15 cellular contexts compared by ENCODE assay signal in genomic region chr5:151432210-151432609, GRCh38. TPM values are rescaled to one million over a fixed set of nuclear protein-coding genes. Genes with fewer than 3 reads are reported as not detected.
A peak's percentile ranks its signal among the peaks of the same experiment; 100 is the strongest.
DNase-seq lines count a peak whose midpoint lies in the region; ATAC-seq and TF ChIP-seq lines count a peak whose summit lies in the region.
"Had no signal": no experiment of that assay in that cellular context is flagged by ENCODE, and none has a peak within 500 bp of the region (broad histone marks: within the 10 kb centered on the region; RNA-seq: fewer than 3 reads in every experiment).

No MANE protein-coding gene starts in this region.

- WGBS in endodermal cell (ENCODE audit: insufficient coverage in 1 of 2, insufficient read length in 1 of 2), 2 experiments: 97 to 100% methylated on average over 2 to 3 of the region's 3 CpGs

- H3K27ac Mint-ChIP-seq in endodermal cell: no peak overlapping the region
- H3K27ac Mint-ChIP-seq: CD4-positive, CD25-positive, alpha-beta regulatory T cell; HFFc6 had no signal

- H3K4me1 Mint-ChIP-seq in endodermal cell: peaks cover 6% of the 10 kb centered on the region
- H3K4me1 Mint-ChIP-seq: CD4-positive, CD25-positive, alpha-beta regulatory T cell had no signal

- in situ Hi-C loops in gastrocnemius medialis (cut with MboI; ENCODE audit: low sequenced_read_pairs in 4 of 4): loop anchor here in 1 of 4 donors (10.0 kb wide), 1 partner anchor 213 kb away; no protein-coding TSS in a partner anchor

- no peak for TF ChIP-seq POLR2A in gastrocnemius medialis (IDR thresholded peaks at IDR 0.05)

- no peaks in the 10 kb centered on the region for H3K9me3 Mint-ChIP-seq in endodermal cell
- H3K9me3 Mint-ChIP-seq: HFFc6 had no signal

- H3K36me3 Mint-ChIP-seq in endodermal cell (ENCODE audit: low read depth): no peaks in the 10 kb centered on the region
- H3K36me3 Mint-ChIP-seq: CD4-positive, CD25-positive, alpha-beta regulatory T cell had no signal

- no peaks in the 10 kb centered on the region for H3K27me3 ChIP-seq in H7 (ENCODE audit: control insufficient read depth, insufficient read depth, low read length)
- H3K27me3 ChIP-seq in endodermal cell (ENCODE audit: control insufficient read depth, insufficient read depth, low read length, poor library complexity, severe bottlenecking): no peaks in the 10 kb centered on the region
- no peaks in the 10 kb centered on the region for H3K27me3 ChIP-seq in gastrocnemius medialis
- peaks cover 27% of the 10 kb centered on the region for H3K27me3 ChIP-seq in foreskin keratinocyte
- H3K27me3 ChIP-seq: BLaER1 treated with 17β-estradiol and CSF1 and Interleukin-3, amounts not matched to agents 10 nM and 100 nM had no signal

- H3K4me3 Mint-ChIP-seq in endodermal cell: no peak overlapping the region
- H3K4me3 Mint-ChIP-seq: CD4-positive, CD25-positive, alpha-beta regulatory T cell; HFFc6 had no signal

- peak; percentile 28 for DNase-seq in H7
- DNase-seq in NCI-H82 treated with DMSO at 0.1 percent for 48 hours (lab: John Stamatoyannopoulos, UW; ENCODE audit: unreplicated experiment): peak; percentile 79
- DNase-seq in endodermal cell: no peak
- DNase-seq in gastrocnemius medialis: no peak
- DNase-seq in activated CD4-positive, alpha-beta T cell treated with anti-CD3 and anti-CD28 coated beads for 4 hours: no peak
- no peak for DNase-seq in foreskin keratinocyte
- no peak for DNase-seq in hippocampal formation (lab: John Stamatoyannopoulos, UW)
- DNase-seq: ACHN; Calu3; CD4-positive, CD25-positive, alpha-beta regulatory T cell; DMS 273 treated with DMSO at 0.1 percent for 48 hours; HFFc6 had no signal

- TF ChIP-seq CTCF in endodermal cell (conservative IDR thresholded peaks at IDR 0.05) (peak; percentile 55), gastrocnemius medialis (IDR thresholded peaks at IDR 0.05 in 4 of 5, conservative IDR thresholded peaks at IDR 0.05 in 1 of 5) (no peak), foreskin keratinocyte (conservative IDR thresholded peaks at IDR 0.05) (no peak)

- ATAC-seq in gastrocnemius medialis: no peak
- no peak for ATAC-seq in foreskin keratinocyte

- no peak overlapping the region for H3K9ac ChIP-seq in endodermal cell (ENCODE audit: extremely low read depth, low read length, poor library complexity, severe bottlenecking)
- H3K9ac ChIP-seq: BLaER1 treated with 17β-estradiol and CSF1 and Interleukin-3, amounts not matched to agents 10 nM and 100 nM had no signal

- intact Hi-C loops in gastrocnemius medialis (cut with DNase I; ENCODE audit: low total_unique reads): loop anchor here (5.0 kb wide), 1 partner anchor 85 kb away; the partner anchor contains the start of gene SLC36A2

- no peak overlapping the region for H3K4me3 ChIP-seq in H7 (ENCODE audit: insufficient read depth, low read depth, low read length)
- H3K4me3 ChIP-seq in endodermal cell (ENCODE audit: low read length): no peak overlapping the region
- peak overlapping the region in 1 of 4 donors; percentile 18 for H3K4me3 ChIP-seq in gastrocnemius medialis
- H3K4me3 ChIP-seq: BLaER1 treated with 17β-estradiol and CSF1 and Interleukin-3, amounts not matched to agents 10 nM and 100 nM; HAP-1 had no signal

- H3K36me3 ChIP-seq in H7 (replicated peaks; ENCODE audit: control insufficient read depth, insufficient read depth, low read length) (no peaks in the 10 kb centered on the region), endodermal cell (ENCODE audit: control insufficient read depth, insufficient read depth, low read length) (no peaks in the 10 kb centered on the region), gastrocnemius medialis (no peaks in the 10 kb centered on the region)
- H3K36me3 ChIP-seq: BLaER1 treated with 17β-estradiol and CSF1 and Interleukin-3, amounts not matched to agents 10 nM and 100 nM; HAP-1 had no signal

- H3K27me3 Mint-ChIP-seq in endodermal cell (ENCODE audit: insufficient read depth): no peaks in the 10 kb centered on the region

- no peak overlapping the region for H3K27ac ChIP-seq in endodermal cell (ENCODE audit: low read depth, low read length)
- peak overlapping the region; percentile 77 to 87 (median 84) for H3K27ac ChIP-seq in gastrocnemius medialis
- H3K27ac ChIP-seq in foreskin keratinocyte: no peak overlapping the region
- H3K27ac ChIP-seq: BLaER1 treated with 17β-estradiol and CSF1 and Interleukin-3, amounts not matched to agents 10 nM and 100 nM; HL-60 had no signal

- H3K4me1 ChIP-seq in endodermal cell (ENCODE audit: control insufficient read depth, insufficient read depth, low read length) (no peaks in the 10 kb centered on the region), gastrocnemius medialis (peaks cover 32 to 37% of the 10 kb centered on the region in 2 donors), foreskin keratinocyte (no peaks in the 10 kb centered on the region)
- H3K4me1 ChIP-seq: BLaER1 treated with 17β-estradiol and CSF1 and Interleukin-3, amounts not matched to agents 10 nM and 100 nM; HAP-1 had no signal

- H3K9me3 ChIP-seq in endodermal cell (ENCODE audit: control insufficient read depth, low read length): peaks cover 9% of the 10 kb centered on the region
- no peaks in the 10 kb centered on the region for H3K9me3 ChIP-seq in gastrocnemius medialis
- H3K9me3 ChIP-seq: BLaER1 treated with 17β-estradiol and CSF1 and Interleukin-3, amounts not matched to agents 10 nM and 100 nM; HAP-1 had no signal

RNA-seq across cellular contexts. Expression of gene SLC36A1, which starts 15.2 kb away (rescaled TPM):
- total RNA-seq in H7 (2014; rRNA removed; shearing (Covaris generic)): 6.7 and 7.1 TPM in 2 replicates
- total RNA-seq in endodermal cell (10 to 100 TPM; 15.4 to 33.3 TPM), gastrocnemius medialis (10 to 100 TPM in 2 of 4 donors, 1 to 10 TPM in 2; 4.6 to 14.7 (median 8.5) TPM), foreskin keratinocyte (6.2 and 8.1 TPM in 2 replicates)
- 10.9 TPM for polyA plus RNA-seq in endodermal cell (2013, experiment 1 of 2)
- 8.0 TPM for polyA plus RNA-seq in endodermal cell (2013, experiment 2 of 2)
- 2.3 and 2.6 TPM in 2 replicates for polyA plus RNA-seq in foreskin keratinocyte

Comparison
In these comparisons a context has a peak if more than half of its experiments do, and no peak if none do; other contexts are left out.
1. DNase-seq: peak in H7 (single experiment) and NCI-H82 treated with DMSO at 0.1 percent for 48 hours (single experiment); none in endodermal cell (single experiment), gastrocnemius medialis (0 of 2), activated CD4-positive, alpha-beta T cell treated with anti-CD3 and anti-CD28 coated beads for 4 hours (0 of 2), foreskin keratinocyte (0 of 2) and hippocampal formation (0 of 2).
2. H3K27ac ChIP-seq: peak in gastrocnemius medialis (4 of 4); none in endodermal cell (single experiment) and foreskin keratinocyte (single experiment).